ENCODE assay signal across 20 cellular contexts in genomic region chr13:112888238-112889111, GRCh38.
"Had no signal": no experiment of that assay in that cellular context is flagged by ENCODE, and none has a peak within 500 bp of the region (broad histone marks: within the 10 kb centered on the region; RNA-seq: fewer than 3 reads in every experiment).

No MANE protein-coding gene starts in this region.

- H3K4me3 ChIP-seq: breast epithelium, lung, tibial nerve had no signal

- H3K9me3 Mint-ChIP-seq: activated B cell treated with CpG ODN at 0.5 μM for 24 hours; activated CD8-positive, alpha-beta T cell treated with anti-CD3 and anti-CD28 coated beads for 36 hours; activated T-helper 17 cell treated with anti-CD3 and anti-CD28 coated beads, Interleukin-2, amount 50 U/mL, for 72 hours; immature natural killer cell; natural killer cell; T-cell had no signal

- H3K9me3 ChIP-seq: breast epithelium, tibial nerve had no signal

- H3K27me3 ChIP-seq: breast epithelium had no signal

- H3K36me3 ChIP-seq: breast epithelium had no signal

- H3K27ac Mint-ChIP-seq: activated B cell treated with CpG ODN at 0.5 μM for 24 hours; activated CD8-positive, alpha-beta T cell treated with anti-CD3 and anti-CD28 coated beads for 36 hours; activated T-helper 17 cell treated with anti-CD3 and anti-CD28 coated beads, Interleukin-2, amount 50 U/mL, for 72 hours; immature natural killer cell; natural killer cell; T-cell had no signal

- H3K4me1 ChIP-seq: breast epithelium had no signal

- DNase-seq: activated B cell treated with CpG ODN at 0.5 μM for 24 hours; activated CD4-positive, alpha-beta T cell treated with anti-CD3 and anti-CD28 coated beads for 48 hours; activated CD8-positive, alpha-beta T cell treated with anti-CD3 and anti-CD28 coated beads for 36 hours; activated naive CD4-positive, alpha-beta T cell treated with Interleukin-2 at 50 U/mL for 16 hours; activated T-cell treated with anti-CD3 and anti-CD28 coated beads, Interleukin-2, amount 50 U/mL, for 1 hour; cortex of kidney; immature natural killer cell; natural killer cell; nucleus accumbens; retina; stimulated activated CD4-positive, alpha-beta T cell treated with anti-CD3 and anti-CD28 coated beads, Interleukin-12 subunit alpha, Interleukin-12 subunit beta, amount 100 ng/mL, for 4 hours; stimulated activated CD4-positive, alpha-beta T cell treated with anti-CD3 and anti-CD28 coated beads, Interleukin-1b, Interleukin-23, amount 100 ng/mL, for 48 hours; stimulated activated CD8-positive, alpha-beta memory T cell treated with anti-CD3 and anti-CD28 coated beads, Interleukin-4, amount 100 ng/mL, for 48 hours; stimulated activated naive CD4-positive, alpha-beta T cell treated with Interleukin-2 at 50 U/mL for 16 hours; T-cell had no signal

- H3K27ac ChIP-seq: breast epithelium, tibial nerve had no signal

- H3K27me3 Mint-ChIP-seq: activated B cell treated with CpG ODN at 0.5 μM for 24 hours; activated T-helper 17 cell treated with anti-CD3 and anti-CD28 coated beads, Interleukin-2, amount 50 U/mL, for 72 hours had no signal

- H3K4me1 Mint-ChIP-seq: activated T-helper 17 cell treated with anti-CD3 and anti-CD28 coated beads, Interleukin-2, amount 50 U/mL, for 72 hours had no signal

- H3K36me3 Mint-ChIP-seq: natural killer cell had no signal

- ATAC-seq: activated CD8-positive, alpha-beta T cell treated with anti-CD3 and anti-CD28 coated beads for 36 hours; activated T-helper 17 cell treated with anti-CD3 and anti-CD28 coated beads, Interleukin-2, amount 50 U/mL, for 72 hours; esophagus mucosa; natural killer cell; T-cell had no signal

- H3K4me3 Mint-ChIP-seq: activated B cell treated with CpG ODN at 0.5 μM for 24 hours; activated CD8-positive, alpha-beta T cell treated with anti-CD3 and anti-CD28 coated beads for 36 hours; activated T-helper 17 cell treated with anti-CD3 and anti-CD28 coated beads, Interleukin-2, amount 50 U/mL, for 72 hours; immature natural killer cell; natural killer cell; T-cell had no signal
